Comparison of ENCODE assay signal across 19 cellular contexts in genomic region chr18:29012874-29013273, GRCh38.
DNase-seq lines count a peak whose midpoint lies in the region; ATAC-seq, FAIRE-seq and TF ChIP-seq lines count a peak whose summit lies in the region.
"Had no signal": no experiment of that assay in that cellular context is flagged by ENCODE, and none has a peak within 500 bp of the region (broad histone marks: within the 10 kb centered on the region; RNA-seq: fewer than 3 reads in every experiment).

No MANE protein-coding gene starts in this region.

- no peaks in the 10 kb centered on the region for H3K9me3 ChIP-seq in HAP-1
- peaks cover 0 to 3% of the 10 kb centered on the region in 2 experiments; a peak in 1 of 4 replicates for H3K9me3 ChIP-seq in H1 (ENCODE audit: insufficient read depth in 2 of 2, low read depth in 1 of 2, low read length in 1 of 2)
- H3K9me3 ChIP-seq: BLaER1 treated with 17β-estradiol and CSF1 and Interleukin-3, amounts not matched to agents 10 nM and 100 nM had no signal

- H2BK20ac ChIP-seq in H1 (ENCODE audit: low read length) = no peak overlapping the region

- no peak overlapping the region for H3K9ac ChIP-seq in H1 (replicated peaks in 1 of 4; ENCODE audit: extremely low read depth in 1 of 4, low read depth in 3 of 4, low read length in 3 of 4)
- H3K9ac ChIP-seq: BLaER1 treated with 17β-estradiol and CSF1 and Interleukin-3, amounts not matched to agents 10 nM and 100 nM had no signal

- H3K79me2 ChIP-seq in H1 (ENCODE audit: control insufficient read depth in 1 of 2, insufficient read depth in 2 of 2, low read length in 2 of 2) = no peaks in the 10 kb centered on the region

- H3K4me1 Mint-ChIP-seq in neural crest cell = no peaks in the 10 kb centered on the region
- H3K4me1 Mint-ChIP-seq in activated CD8-positive, alpha-beta T cell treated with anti-CD3 and anti-CD28 coated beads, Interleukin-2, amount 10 ng/mL, durations not matched to agents 7 days and 5 days (ENCODE audit: low read depth) = no peaks in the 10 kb centered on the region
- H3K4me1 Mint-ChIP-seq: B cell had no signal

- no peaks in the 10 kb centered on the region for H3K23me2 ChIP-seq in H1 (ENCODE audit: low read depth, low read length)

- H2BK12ac ChIP-seq in H1 (ENCODE audit: low read depth, low read length) = no peak overlapping the region

- CTCF ChIA-PET in H1 (lab: Charles Lee; ENCODE audit: partially characterized antibody) = no interaction called here
- CTCF ChIA-PET in activated CD8-positive, alpha-beta T cell treated with anti-CD3 and anti-CD28 coated beads, Interleukin-2, amount 10 ng/mL, durations not matched to agents 7 days and 5 days (lab: Charles Lee) = no interaction called here

- WGBS in H1 (ENCODE audit: extremely low coverage in 1 of 2, insufficient coverage in 1 of 2, insufficient read length in 1 of 2, insufficient replicate concordance in 2 of 2, low coverage in 1 of 2, low lambda C conversion rate in 2 of 2, missing lambda C conversion rate in 1 of 2), 2 experiments = 90% methylated on average over 4 of the region's 4 CpGs; no CpG with 5 or more reads in 1 of the 2 experiments

- no peaks in the 10 kb centered on the region for H4K20me1 ChIP-seq in H1 (replicated peaks in 1 of 2; ENCODE audit: control insufficient read depth in 1 of 2, insufficient read depth in 2 of 2, low read length in 2 of 2)
- H4K20me1 ChIP-seq: BLaER1 treated with 17β-estradiol and CSF1 and Interleukin-3, amounts not matched to agents 10 nM and 100 nM had no signal

- peak; percentile 44 for FAIRE-seq in D721Med (lab: Jason Lieb, UNC)
- FAIRE-seq in H1 (lab: Jason Lieb, UNC) = no peak
- FAIRE-seq: GM12892, GM18507 had no signal

- no peak overlapping the region for H3K4me2 ChIP-seq in H1 (ENCODE audit: insufficient read depth in 1 of 2, low read depth in 2 of 2, low read length in 2 of 2)
- H3K4me2 ChIP-seq: BLaER1 treated with 17β-estradiol and CSF1 and Interleukin-3, amounts not matched to agents 10 nM and 100 nM had no signal

- no peak overlapping the region for H3K23ac ChIP-seq in H1 (ENCODE audit: insufficient read length)

- no peaks in the 10 kb centered on the region for H3K36me3 ChIP-seq in HAP-1 (replicated peaks)
- no peaks in the 10 kb centered on the region for H3K36me3 ChIP-seq in H1 (ENCODE audit: control insufficient read depth in 2 of 4, insufficient read depth in 4 of 4, low read length in 3 of 4)
- H3K36me3 ChIP-seq: BLaER1 treated with 17β-estradiol and CSF1 and Interleukin-3, amounts not matched to agents 10 nM and 100 nM had no signal

- peak overlapping the region; percentile 12 for H3K27ac Mint-ChIP-seq in neural crest cell (ENCODE audit: unreplicated experiment)
- H3K27ac Mint-ChIP-seq in activated CD8-positive, alpha-beta T cell treated with anti-CD3 and anti-CD28 coated beads, Interleukin-2, amount 10 ng/mL, durations not matched to agents 7 days and 5 days = no peak overlapping the region
- H3K27ac Mint-ChIP-seq: B cell; CD8-positive, alpha-beta T cell; H9 had no signal

- no peak; a peak in 1 of 4 replicates for TF ChIP-seq RAD21 in H1 (IDR thresholded peaks at IDR 0.05 in 1 of 2, conservative IDR thresholded peaks at IDR 0.05 in 1 of 2; ENCODE audit: low read depth in 2 of 2, low read length in 2 of 2)

- no peak for TF ChIP-seq POLR2A in H1 (IDR thresholded peaks at IDR 0.05; ENCODE audit: control extremely low read depth in 1 of 2, low read depth in 2 of 2, low read length in 2 of 2)

- no peak for TF ChIP-seq EP300 in H1 (IDR thresholded peaks at IDR 0.05; ENCODE audit: borderline replicate concordance in 1 of 2, low read depth in 2 of 2, low read length in 2 of 2)

- no peak overlapping the region for H3K18ac ChIP-seq in H1 (ENCODE audit: extremely low read depth, low read length)

- H2BK15ac ChIP-seq in H1 (ENCODE audit: low read length) = no peak overlapping the region

- H3K4me3 ChIP-seq in HAP-1 (no peak overlapping the region), H1 (ENCODE audit: extremely low read depth in 1 of 4, insufficient read depth in 2 of 4, low read depth in 3 of 4, low read length in 4 of 4) (no peak overlapping the region)
- H3K4me3 ChIP-seq: BLaER1 treated with 17β-estradiol and CSF1 and Interleukin-3, amounts not matched to agents 10 nM and 100 nM had no signal

- no peak for DNase-seq in D721Med (ENCODE audit: insufficient read length, low spot score)
- peak; percentile 32 to 42 for DNase-seq in HAP-1 (ENCODE audit: low spot score in 2 of 2)
- no peak for DNase-seq in H1 (ENCODE audit: low read depth in 1 of 2, low spot score in 2 of 2)
- no peak for DNase-seq in neural crest cell (ENCODE audit: low read depth, low spot score)
- DNase-seq in NCI-H1105 (lab: John Stamatoyannopoulos, UW) = no peak
- no peak for DNase-seq in NCI-H1092 (lab: John Stamatoyannopoulos, UW)
- no peak for DNase-seq in activated CD8-positive, alpha-beta T cell treated with anti-CD3 and anti-CD28 coated beads, Interleukin-2, amount 10 ng/mL, durations not matched to agents 7 days and 5 days
- DNase-seq: 8988T; Calu3; CD8-positive, alpha-beta T cell; DMS 273 treated with DMSO at 0.1 percent for 48 hours; GDM1; GOT3 had no signal

- H4K91ac ChIP-seq in H1 (replicated peaks; ENCODE audit: insufficient read length, low read length) = no peak overlapping the region

- no peak for ATAC-seq in HG03097 (IDR thresholded peaks at IDR 0.05; ENCODE audit: low FRiP score, unreplicated experiment)
- ATAC-seq in activated CD8-positive, alpha-beta T cell treated with anti-CD3 and anti-CD28 coated beads, Interleukin-2, amount 10 ng/mL, durations not matched to agents 7 days and 5 days = no peak
- ATAC-seq: CD8-positive, alpha-beta T cell had no signal

- H3K27me3 Mint-ChIP-seq in neural crest cell (ENCODE audit: low read depth) = no peaks in the 10 kb centered on the region
- no peaks in the 10 kb centered on the region for H3K27me3 Mint-ChIP-seq in activated CD8-positive, alpha-beta T cell treated with anti-CD3 and anti-CD28 coated beads, Interleukin-2, amount 10 ng/mL, durations not matched to agents 7 days and 5 days (ENCODE audit: low read depth)
- H3K27me3 Mint-ChIP-seq: B cell had no signal

- in situ Hi-C loops in HAP-1 (cut with MboI; ENCODE audit: low sequenced_read_pairs) = no loop called here

- no peak overlapping the region for H3K4me3 Mint-ChIP-seq in neural crest cell
- no peak overlapping the region for H3K4me3 Mint-ChIP-seq in activated CD8-positive, alpha-beta T cell treated with anti-CD3 and anti-CD28 coated beads, Interleukin-2, amount 10 ng/mL, durations not matched to agents 7 days and 5 days
- H3K4me3 Mint-ChIP-seq: B cell; CD8-positive, alpha-beta T cell; H9 had no signal

- TF ChIP-seq CTCF in D721Med (IDR thresholded peaks at IDR 0.05; ENCODE audit: insufficient read depth, missing control alignments) (no peak), H1 (IDR thresholded peaks at IDR 0.05; ENCODE audit: control extremely low read depth in 1 of 3, insufficient read depth in 1 of 3, low read depth in 1 of 3, low read length in 3 of 3) (no peak), neural crest cell (conservative IDR thresholded peaks at IDR 0.05) (no peak)

- H2AK5ac ChIP-seq in H1 (ENCODE audit: low read depth, low read length) = no peak overlapping the region

- no peak overlapping the region for H3K14ac ChIP-seq in H1 (ENCODE audit: insufficient read length)

- H3K27ac ChIP-seq in H1 (ENCODE audit: low read depth, low read length) = no peak overlapping the region
- H3K27ac ChIP-seq: BLaER1 treated with 17β-estradiol and CSF1 and Interleukin-3, amounts not matched to agents 10 nM and 100 nM had no signal

- no peak overlapping the region for H2BK120ac ChIP-seq in H1 (replicated peaks; ENCODE audit: low read depth, low read length)

- POLR2A ChIA-PET in H1 (lab: Charles Lee; ENCODE audit: partially characterized antibody) = no interaction called here
- POLR2A ChIA-PET in activated CD8-positive, alpha-beta T cell treated with anti-CD3 and anti-CD28 coated beads, Interleukin-2, amount 10 ng/mL, durations not matched to agents 7 days and 5 days (lab: Charles Lee) = no interaction called here

- peaks cover 4% of the 10 kb centered on the region for H3K9me3 Mint-ChIP-seq in neural crest cell
- H3K9me3 Mint-ChIP-seq in activated CD8-positive, alpha-beta T cell treated with anti-CD3 and anti-CD28 coated beads, Interleukin-2, amount 10 ng/mL, durations not matched to agents 7 days and 5 days (ENCODE audit: insufficient read depth) = peaks cover 13% of the 10 kb centered on the region

- no peak overlapping the region for H4K5ac ChIP-seq in H1 (ENCODE audit: insufficient read length, low read depth, low read length)

- peak overlapping the region; percentile 72; the same call in 1 of the 2 replicates for H2AFZ ChIP-seq in H1 (ENCODE audit: low read length)

- H4K8ac ChIP-seq in H1 (ENCODE audit: extremely low read depth, insufficient read depth, low read length) = no peak overlapping the region

- no peaks in the 10 kb centered on the region for H3K36me3 Mint-ChIP-seq in neural crest cell (ENCODE audit: low read depth)
- no peaks in the 10 kb centered on the region for H3K36me3 Mint-ChIP-seq in activated CD8-positive, alpha-beta T cell treated with anti-CD3 and anti-CD28 coated beads, Interleukin-2, amount 10 ng/mL, durations not matched to agents 7 days and 5 days (ENCODE audit: low read depth)
- H3K36me3 Mint-ChIP-seq: CD8-positive, alpha-beta T cell had no signal

- H3K27me3 ChIP-seq in HAP-1 (ENCODE audit: low read depth) (no peaks in the 10 kb centered on the region), H1 (replicated peaks in 1 of 4; ENCODE audit: control insufficient read depth in 3 of 4, extremely low read depth in 1 of 4, insufficient read depth in 3 of 4, low read length in 3 of 4) (no peaks in the 10 kb centered on the region)
- H3K27me3 ChIP-seq: BLaER1 treated with 17β-estradiol and CSF1 and Interleukin-3, amounts not matched to agents 10 nM and 100 nM had no signal

- H3K4ac ChIP-seq in H1 (replicated peaks; ENCODE audit: insufficient read length, low read depth, low read length) = no peak overlapping the region

- H3K79me1 ChIP-seq in H1 (ENCODE audit: low read depth, low read length) = no peaks in the 10 kb centered on the region

- H3K4me1 ChIP-seq in HAP-1 (no peaks in the 10 kb centered on the region; the same call in 1 of the 2 replicates), H1 (replicated peaks in 1 of 4; ENCODE audit: control insufficient read depth in 3 of 4, insufficient read depth in 4 of 4, low read length in 3 of 4) (peaks cover 0 to 3% (median under 1%) of the 10 kb centered on the region in 4 experiments; a peak in 2 of 7 replicates)
- H3K4me1 ChIP-seq: BLaER1 treated with 17β-estradiol and CSF1 and Interleukin-3, amounts not matched to agents 10 nM and 100 nM had no signal

- H3K56ac ChIP-seq in H1 (replicated peaks; ENCODE audit: insufficient read length, low read depth, low read length) = no peak overlapping the region

- H2BK5ac ChIP-seq in H1 (ENCODE audit: low read depth, low read length) = no peak overlapping the region

TF ChIP-seq in H1, 55 proteins besides CTCF, POLR2A, EP300 and RAD21 (continues in another document):
- TF ChIP-seq HDAC2 (IDR thresholded peaks at IDR 0.05; ENCODE audit: borderline replicate concordance in 1 of 2, low read depth in 2 of 2, low read length in 2 of 2) (no peak), RNF2 (IDR thresholded peaks at IDR 0.05; ENCODE audit: borderline replicate concordance, low read depth, low read length, missing control alignments, poor library complexity, severe bottlenecking) (no peak)

Comparison
In these comparisons a context has a peak if more than half of its experiments do, and no peak if none do; other contexts are left out.
1. DNase-seq: peak in HAP-1 (2 of 2); none in D721Med (single experiment), H1 (0 of 2), neural crest cell (single experiment), NCI-H1105 (single experiment), NCI-H1092 (single experiment) and activated CD8-positive, alpha-beta T cell treated with anti-CD3 and anti-CD28 coated beads, Interleukin-2, amount 10 ng/mL, durations not matched to agents 7 days and 5 days (single experiment).